ENCODE assay signal across 16 cellular contexts in the genomic region with DNA sequence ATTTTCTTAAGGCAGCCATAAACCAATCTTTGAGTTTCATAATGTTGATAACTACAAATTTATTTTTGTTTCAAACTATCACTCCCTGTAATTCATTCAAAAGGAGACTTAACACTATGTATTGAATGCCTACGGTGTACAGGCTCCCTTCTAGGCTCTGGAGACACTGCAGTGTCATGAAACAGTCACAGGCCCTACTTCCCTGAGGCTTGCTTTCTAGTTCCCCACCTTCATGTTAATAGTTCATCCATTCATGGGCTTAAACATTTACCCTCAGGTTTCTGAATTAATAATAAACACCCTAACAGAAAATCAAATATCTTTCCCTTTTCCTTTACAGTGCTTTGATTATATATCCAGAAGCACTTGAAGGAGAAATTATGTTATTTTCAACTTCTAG.
A peak's percentile ranks its signal among the peaks of the same experiment; 100 is the strongest.
DNase-seq lines count a peak whose midpoint lies in the region; ATAC-seq and TF ChIP-seq lines count a peak whose summit lies in the region.
"Had no signal": no experiment of that assay in that cellular context is flagged by ENCODE, and none has a peak within 500 bp of the region (broad histone marks: within the 10 kb centered on the region; RNA-seq: fewer than 3 reads in every experiment).

No MANE protein-coding gene starts in this region.

- in situ Hi-C loops in IMR-90 (cut with MboI; ENCODE audit: low sequenced_read_pairs), result no loop called here

- peaks cover 23% of the 10 kb centered on the region for H3K9me3 Mint-ChIP-seq in activated CD4-positive, alpha-beta memory T cell treated with anti-CD3 and anti-CD28 coated beads for 36 hours

- ATAC-seq in GM18861 (IDR thresholded peaks at IDR 0.05; ENCODE audit: unreplicated experiment), result peak; percentile 65
- peak; percentile 60 for ATAC-seq in GM21528 (IDR thresholded peaks at IDR 0.05; ENCODE audit: low FRiP score, unreplicated experiment)
- ATAC-seq in HG03025 (IDR thresholded peaks at IDR 0.05; ENCODE audit: low FRiP score, unreplicated experiment), result peak; percentile 60
- ATAC-seq in IMR-90 (ENCODE audit: low read depth), result peak; percentile 17; the same call in 1 of the 2 replicates
- no peak for ATAC-seq in body of pancreas
- ATAC-seq: K562 had no signal

- BruUV-seq in IMR-90 (replicated peaks; lab: Mats Ljungman, UMichigan), result no TSS peak

- no peaks in the 10 kb centered on the region for H3K4me1 Mint-ChIP-seq in activated CD4-positive, alpha-beta memory T cell treated with anti-CD3 and anti-CD28 coated beads for 36 hours (ENCODE audit: low read depth)
- H3K4me1 Mint-ChIP-seq: central memory CD8-positive, alpha-beta T cell; neural progenitor cell had no signal

- H3K27me3 ChIP-seq in IMR-90 (ENCODE audit: control insufficient read depth, insufficient read depth, low read length) (no peaks in the 10 kb centered on the region), body of pancreas (no peaks in the 10 kb centered on the region)
- H3K27me3 ChIP-seq: neural progenitor cell, SJSA1 had no signal

- H2BK15ac ChIP-seq in IMR-90 (ENCODE audit: low read depth, low read length), result no peak overlapping the region

- no peak overlapping the region for H3K27ac Mint-ChIP-seq in activated CD4-positive, alpha-beta memory T cell treated with anti-CD3 and anti-CD28 coated beads for 36 hours
- H3K27ac Mint-ChIP-seq: B cell, neural progenitor cell had no signal

- H3K27me3 Mint-ChIP-seq in activated CD4-positive, alpha-beta memory T cell treated with anti-CD3 and anti-CD28 coated beads for 36 hours, result no peaks in the 10 kb centered on the region
- H3K27me3 Mint-ChIP-seq: B cell; central memory CD8-positive, alpha-beta T cell had no signal

- no peak overlapping the region for H2AK9ac ChIP-seq in IMR-90 (replicated peaks; ENCODE audit: low read depth, low read length, poor library complexity)

- DNase-seq in IMR-90 (no peak), body of pancreas (no peak), T1000 (lab: John Stamatoyannopoulos, UW) (no peak), DMS153 (lab: John Stamatoyannopoulos, UW) (no peak)
- DNase-seq in activated CD4-positive, alpha-beta memory T cell treated with anti-CD3 and anti-CD28 coated beads for 36 hours, result no peak
- DNase-seq: activated naive CD4-positive, alpha-beta T cell treated with anti-CD3 and anti-CD28 coated beads, Interleukin-2, amount 50 U/mL, for 16 hours; DND-41; NCI-H1694 treated with DMSO at 0.1 percent for 48 hours had no signal

- H3K14ac ChIP-seq in IMR-90 (replicated peaks; ENCODE audit: low read depth, low read length), result no peak overlapping the region

- no peaks in the 10 kb centered on the region for H3K9me3 ChIP-seq in IMR-90 (ENCODE audit: control insufficient read depth, insufficient read depth, low read length)
- no peaks in the 10 kb centered on the region for H3K9me3 ChIP-seq in body of pancreas
- H3K9me3 ChIP-seq: SJSA1 had no signal

- no peak overlapping the region for H3K56ac ChIP-seq in IMR-90 (ENCODE audit: extremely low read depth, insufficient read depth, low read length)

- WGBS in IMR-90 (ENCODE audit: extremely low coverage in 2 of 2, insufficient read length in 1 of 2), 2 experiments, result no CpG with 5 or more reads among the region's 1 CpG
- WGBS in body of pancreas, 2 donors, result 18 to 26% methylated on average over 1 of the region's 1 CpG

- no peak overlapping the region for H2AFZ ChIP-seq in IMR-90 (replicated peaks; ENCODE audit: low read length, poor library complexity)
- H2AFZ ChIP-seq: neural progenitor cell had no signal

- no peaks in the 10 kb centered on the region for H3K36me3 Mint-ChIP-seq in activated CD4-positive, alpha-beta memory T cell treated with anti-CD3 and anti-CD28 coated beads for 36 hours

- no peaks in the 10 kb centered on the region for H3K4me1 ChIP-seq in IMR-90 (ENCODE audit: control insufficient read depth, insufficient read depth, low read length)
- H3K4me1 ChIP-seq in body of pancreas, result no peaks in the 10 kb centered on the region
- H3K4me1 ChIP-seq: neural progenitor cell, SJSA1 had no signal

- no peaks in the 10 kb centered on the region for H3K36me3 ChIP-seq in IMR-90 (ENCODE audit: control insufficient read depth, insufficient read depth, low read length)
- no peaks in the 10 kb centered on the region for H3K36me3 ChIP-seq in body of pancreas (replicated peaks in 1 of 2; ENCODE audit: insufficient read depth in 1 of 2, low read depth in 2 of 2)
- H3K36me3 ChIP-seq: neural progenitor cell, SJSA1 had no signal

- no peak overlapping the region for H4K5ac ChIP-seq in IMR-90 (ENCODE audit: low read depth, low read length)

- no peak overlapping the region; the same call in 1 of the 2 replicates for H3K4me2 ChIP-seq in IMR-90 (ENCODE audit: low read depth, low read length)
- H3K4me2 ChIP-seq: neural progenitor cell had no signal

- POLR2A ChIA-PET in IMR-90 (lab: Charles Lee; ENCODE audit: unreplicated experiment), result no interaction called here
- POLR2A ChIA-PET in activated CD4-positive, alpha-beta memory T cell treated with anti-CD3 and anti-CD28 coated beads for 36 hours (lab: Charles Lee), result no interaction called here

- H3K79me1 ChIP-seq in IMR-90 (ENCODE audit: low read depth in 1 of 2, low read length in 2 of 2), result no peaks in the 10 kb centered on the region

- H3K9ac ChIP-seq in IMR-90 (ENCODE audit: low read depth, low read length), result no peak overlapping the region
- H3K9ac ChIP-seq: neural progenitor cell had no signal

- H2BK20ac ChIP-seq in IMR-90 (ENCODE audit: low read depth, low read length), result peak overlapping the region; percentile 1; the same call in 1 of the 2 replicates

- no peaks in the 10 kb centered on the region for H3K9me1 ChIP-seq in IMR-90 (ENCODE audit: insufficient read depth, low read length)

- no peak overlapping the region for H2BK5ac ChIP-seq in IMR-90 (ENCODE audit: low read depth, low read length, poor library complexity, severe bottlenecking)

- H3K4me3 ChIP-seq in IMR-90 (ENCODE audit: insufficient read depth, low read depth, low read length) (no peak overlapping the region), body of pancreas (no peak overlapping the region)
- H3K4me3 ChIP-seq: K562, neural progenitor cell, SJSA1 had no signal

- H3K4me3 Mint-ChIP-seq in activated CD4-positive, alpha-beta memory T cell treated with anti-CD3 and anti-CD28 coated beads for 36 hours, result no peak overlapping the region
- H3K4me3 Mint-ChIP-seq: B cell; central memory CD8-positive, alpha-beta T cell; neural progenitor cell had no signal

- 0 out of 2 replicates have a peak overlapping the region, but pooled peaks have one; percentile 10 for H3K4ac ChIP-seq in IMR-90 (ENCODE audit: low read depth, low read length)

- H2AK5ac ChIP-seq in IMR-90 (ENCODE audit: low read depth, low read length), result no peak overlapping the region

- H2BK120ac ChIP-seq in IMR-90 (ENCODE audit: low read depth, low read length), result peak overlapping the region; percentile 14; the same call in 1 of the 2 replicates

- H4K20me1 ChIP-seq in IMR-90 (ENCODE audit: insufficient read depth, low read length), result no peaks in the 10 kb centered on the region

- CTCF ChIA-PET in IMR-90 (lab: Yijun Ruan, JAX), result no interaction called here
- CTCF ChIA-PET in activated CD4-positive, alpha-beta memory T cell treated with anti-CD3 and anti-CD28 coated beads for 36 hours (lab: Charles Lee), result no interaction called here

- intact Hi-C loops in IMR-90 (cut with micrococcal nuclease), result no loop called here
- intact Hi-C loops in activated CD4-positive, alpha-beta memory T cell treated with anti-CD3 and anti-CD28 coated beads for 36 hours (cut with micrococcal nuclease), result no loop called here
- intact Hi-C loops in body of pancreas (cut with DNase I), result no loop called here

- no peak for TF ChIP-seq RAD21 in IMR-90 (IDR thresholded peaks at IDR 0.05; ENCODE audit: low read length)

- TF ChIP-seq POLR2A in IMR-90 (IDR thresholded peaks at IDR 0.05; ENCODE audit: low read depth, low read length) (no peak), body of pancreas (IDR thresholded peaks at IDR 0.05) (no peak)

- no peak overlapping the region for H3K18ac ChIP-seq in IMR-90 (ENCODE audit: low read depth, low read length)

- H4K91ac ChIP-seq in IMR-90 (ENCODE audit: insufficient read depth, low read depth, low read length), result no peak overlapping the region

- TF ChIP-seq CTCF in IMR-90 (conservative IDR thresholded peaks at IDR 0.05; ENCODE audit: low read depth, low read length), result no peak
- TF ChIP-seq CTCF in body of pancreas (IDR thresholded peaks at IDR 0.05), result no peak

- H3K27ac ChIP-seq in IMR-90 (ENCODE audit: insufficient read depth, low read length) (peak overlapping the region; percentile 17; the same call in 1 of the 2 replicates), body of pancreas (peak overlapping the region in 2 of 4 donors; percentile 21 to 36)
- H3K27ac ChIP-seq: neural progenitor cell, SJSA1 had no signal

- H4K8ac ChIP-seq in IMR-90 (ENCODE audit: low read depth in 2 of 2, low read length in 2 of 2), result 0 out of 4 replicates have a peak overlapping the region, but pooled peaks of 1 of the 2 experiments have one; percentile 31

- no peak overlapping the region for H3K23ac ChIP-seq in IMR-90 (ENCODE audit: low read depth, low read length)

- dilution Hi-C loops in IMR-90 (cut with HindIII; ENCODE audit: low sequenced_read_pairs, unreplicated experiment), result no loop called here

TF ChIP-seq in IMR-90, 13 proteins besides CTCF, POLR2A, EP300 and RAD21 (continues in another document):
- TF ChIP-seq BHLHE40 (IDR thresholded peaks at IDR 0.05; ENCODE audit: low read depth, low read length), result no peak
- TF ChIP-seq SMC3 (IDR thresholded peaks at IDR 0.05; ENCODE audit: low read depth, low read length), result no peak
- TF ChIP-seq RCOR1 (IDR thresholded peaks at IDR 0.05; ENCODE audit: insufficient replicate concordance, low read length), result no peak
- no peak for TF ChIP-seq MXI1 (IDR thresholded peaks at IDR 0.05; ENCODE audit: borderline replicate concordance, low read depth, low read length)
- TF ChIP-seq, protein P1, sequence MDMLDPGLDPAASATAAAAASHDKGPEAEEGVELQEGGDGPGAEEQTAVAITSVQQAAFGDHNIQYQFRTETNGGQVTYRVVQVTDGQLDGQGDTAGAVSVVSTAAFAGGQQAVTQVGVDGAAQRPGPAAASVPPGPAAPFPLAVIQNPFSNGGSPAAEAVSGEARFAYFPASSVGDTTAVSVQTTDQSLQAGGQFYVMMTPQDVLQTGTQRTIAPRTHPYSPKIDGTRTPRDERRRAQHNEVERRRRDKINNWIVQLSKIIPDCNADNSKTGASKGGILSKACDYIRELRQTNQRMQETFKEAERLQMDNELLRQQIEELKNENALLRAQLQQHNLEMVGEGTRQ (IDR thresholded peaks at IDR 0.05; ENCODE audit: low read depth, low read length), result no peak
- TF ChIP-seq CEBPB (IDR thresholded peaks at IDR 0.05; ENCODE audit: low read depth, low read length), result no peak
